Comparison of ENCODE assay signal across 16 cellular contexts in genomic region chr12:52423661-52424503, GRCh38. TPM values are rescaled to one million over a fixed set of nuclear protein-coding genes. Genes with fewer than 3 reads are reported as not detected.
DNase-seq lines count a peak whose midpoint lies in the region; ATAC-seq and TF ChIP-seq lines count a peak whose summit lies in the region.
"Had no signal": no experiment of that assay in that cellular context is flagged by ENCODE, and none has a peak within 500 bp of the region (broad histone marks: within the 10 kb centered on the region; RNA-seq: fewer than 3 reads in every experiment).

No MANE protein-coding gene starts in this region.

- H3K9me3 Mint-ChIP-seq in mesothelial cell of epicardium, result no peaks in the 10 kb centered on the region
- H3K9me3 Mint-ChIP-seq: CD14-positive monocyte; stimulated activated effector memory CD8-positive, alpha-beta T cell treated with anti-CD3 and anti-CD28 coated beads, Interleukin-12 subunit alpha, Interleukin-12 subunit beta, amount 100 ng/mL, for 72 hours had no signal

- H3K79me2 ChIP-seq in PC-3 (ENCODE audit: low read length), result no peaks in the 10 kb centered on the region

- DNase-seq in DMS79 treated with DMSO at 0.1 percent for 48 hours (lab: John Stamatoyannopoulos, UW) (peak; percentile 14), DMS79 (lab: John Stamatoyannopoulos, UW) (no peak), PC-3 (peak; percentile 52), mesothelial cell of epicardium (ENCODE audit: low spot score in 2 of 2, unreplicated experiment in 2 of 2) (no peak), upper lobe of right lung (no peak), GM13976 (ENCODE audit: low spot score) (no peak), mesenteric fat pad (ENCODE audit: low spot score) (no peak)
- DNase-seq: NCI-H1930; stimulated activated CD4-positive, alpha-beta T cell treated with anti-CD3 and anti-CD28 coated beads, Interleukin-4, amount 100 ng/mL, for 4 hours had no signal

- H3K27me3 Mint-ChIP-seq in mesothelial cell of epicardium (ENCODE audit: low read depth), result peaks cover 10% of the 10 kb centered on the region

- POLR2A ChIA-PET in PC-3 (lab: Charles Lee; ENCODE audit: unreplicated experiment), result no interaction called here

- H3K4me2 ChIP-seq in PC-3 (ENCODE audit: low read length), result no peak overlapping the region

- no peak for TF ChIP-seq CTCF in PC-3 (conservative IDR thresholded peaks at IDR 0.05; ENCODE audit: low read depth, low read length)
- no peak for TF ChIP-seq CTCF in mesothelial cell of epicardium (IDR thresholded peaks at IDR 0.05; ENCODE audit: unreplicated experiment)
- TF ChIP-seq CTCF in upper lobe of right lung (IDR thresholded peaks at IDR 0.05), result no peak
- TF ChIP-seq CTCF in GM13976 (IDR thresholded peaks at IDR 0.05; ENCODE audit: borderline replicate concordance, control extremely low read depth, extremely low read depth, insufficient read depth, missing control alignments), result no peak

- CTCF ChIA-PET in PC-3 (lab: Charles Lee), result no interaction called here

- H3K4me1 ChIP-seq in PC-3 (ENCODE audit: insufficient read depth, low read length) (peaks cover 19% of the 10 kb centered on the region; the same call in 1 of the 2 replicates), upper lobe of right lung (no peaks in the 10 kb centered on the region)

- no peaks in the 10 kb centered on the region for H3K9me3 ChIP-seq in PC-3 (ENCODE audit: low read length)
- no peaks in the 10 kb centered on the region for H3K9me3 ChIP-seq in upper lobe of right lung

- H3K4me3 Mint-ChIP-seq in mesothelial cell of epicardium, result no peak overlapping the region
- H3K4me3 Mint-ChIP-seq: brain; CD14-positive monocyte; stimulated activated effector memory CD8-positive, alpha-beta T cell treated with anti-CD3 and anti-CD28 coated beads, Interleukin-12 subunit alpha, Interleukin-12 subunit beta, amount 100 ng/mL, for 72 hours had no signal

- no peaks in the 10 kb centered on the region for H3K36me3 Mint-ChIP-seq in mesothelial cell of epicardium
- H3K36me3 Mint-ChIP-seq: brain; CD14-positive monocyte; stimulated activated effector memory CD8-positive, alpha-beta T cell treated with anti-CD3 and anti-CD28 coated beads, Interleukin-12 subunit alpha, Interleukin-12 subunit beta, amount 100 ng/mL, for 72 hours had no signal

- H3K4me3 ChIP-seq in PC-3 (ENCODE audit: low read length) (no peak overlapping the region), upper lobe of right lung (no peak overlapping the region)
- H3K4me3 ChIP-seq: K562 had no signal

- H3K4me1 Mint-ChIP-seq in mesothelial cell of epicardium, result peaks cover 19% of the 10 kb centered on the region
- H3K4me1 Mint-ChIP-seq: brain; CD14-positive monocyte; stimulated activated effector memory CD8-positive, alpha-beta T cell treated with anti-CD3 and anti-CD28 coated beads, Interleukin-12 subunit alpha, Interleukin-12 subunit beta, amount 100 ng/mL, for 72 hours had no signal

- in situ Hi-C loops in GM13976 (cut with MboI; ENCODE audit: low sequenced_read_pairs, unreplicated experiment), result no loop called here

- H4K20me1 ChIP-seq in PC-3 (ENCODE audit: low read length), result no peaks in the 10 kb centered on the region

- no peaks in the 10 kb centered on the region for H3K36me3 ChIP-seq in PC-3 (ENCODE audit: low read depth, low read length)
- no peaks in the 10 kb centered on the region for H3K36me3 ChIP-seq in upper lobe of right lung

- H3K9me2 ChIP-seq in PC-3 (replicated peaks; ENCODE audit: low read length), result no peaks in the 10 kb centered on the region

- H3K27ac ChIP-seq in PC-3 (ENCODE audit: low read length) (no peak overlapping the region), upper lobe of right lung (peak overlapping the region; percentile 20)
- H3K27ac ChIP-seq: 22Rv1 had no signal

- ATAC-seq in PC-3 (peak; percentile 70), upper lobe of right lung (peak; percentile 16), GM21515 (IDR thresholded peaks at IDR 0.05; ENCODE audit: unreplicated experiment) (no peak)
- ATAC-seq: K562; stimulated activated effector memory CD8-positive, alpha-beta T cell treated with anti-CD3 and anti-CD28 coated beads, Interleukin-12 subunit alpha, Interleukin-12 subunit beta, amount 100 ng/mL, for 72 hours had no signal

- H2AFZ ChIP-seq in PC-3 (ENCODE audit: low read length), result no peak overlapping the region

- no peaks in the 10 kb centered on the region for H3F3A ChIP-seq in PC-3 (ENCODE audit: low read length, unreplicated experiment)

- no peak overlapping the region for H3K9ac ChIP-seq in PC-3 (ENCODE audit: low read length)

- intact Hi-C loops in PC-3 (cut with micrococcal nuclease), result no loop called here
- intact Hi-C loops in upper lobe of right lung (cut with DNase I), result no loop called here

- H3K27me3 ChIP-seq in PC-3 (ENCODE audit: low read length) (no peaks in the 10 kb centered on the region), upper lobe of right lung (no peaks in the 10 kb centered on the region)

- no TSS peak for BruUV-seq in PC-3 (replicated peaks; lab: Mats Ljungman, UMichigan)

- H3K27ac Mint-ChIP-seq in mesothelial cell of epicardium, result peak overlapping the region; percentile 74
- H3K27ac Mint-ChIP-seq: brain; stimulated activated effector memory CD8-positive, alpha-beta T cell treated with anti-CD3 and anti-CD28 coated beads, Interleukin-12 subunit alpha, Interleukin-12 subunit beta, amount 100 ng/mL, for 72 hours had no signal

RNA-seq across cellular contexts. Expression of gene KRT75, which starts 10.3 kb away (rescaled TPM):
- 32.8 and 38.5 TPM in 2 replicates for total RNA-seq in PC-3 (2014; rRNA removed)
- not detected in 3 replicates for total RNA-seq in mesothelial cell of epicardium
- not detected for total RNA-seq in upper lobe of right lung
- total RNA-seq in mesenteric fat pad, result not detected
- total RNA-seq: K562, renal cortical epithelial cell had no signal

RNA-seq across cellular contexts. Expression of gene KRT82, which starts 17.7 kb away (rescaled TPM):
- 0.29 TPM in 1 of 2 replicates, not detected in the other for total RNA-seq in PC-3 (2014; rRNA removed)
- total RNA-seq in mesothelial cell of epicardium, result not detected in 3 replicates
- not detected for total RNA-seq in upper lobe of right lung
- not detected for total RNA-seq in mesenteric fat pad
- total RNA-seq: K562, renal cortical epithelial cell had no signal

RNA-seq across cellular contexts. Expression of gene KRT6B, which starts 28.1 kb away (rescaled TPM):
- total RNA-seq in PC-3 (2014; rRNA removed) (7.7 and 8.5 TPM in 2 replicates), mesothelial cell of epicardium (not detected in 3 replicates), upper lobe of right lung (not detected), mesenteric fat pad (not detected)
- total RNA-seq: K562 had no signal

RNA-seq across cellular contexts. Expression of gene KRT84, which starts 38.4 kb away (rescaled TPM):
- total RNA-seq in PC-3 (2014; rRNA removed) (0.15 TPM in 1 of 2 replicates, not detected in the other), mesothelial cell of epicardium (not detected in 3 replicates), upper lobe of right lung (not detected), mesenteric fat pad (not detected)
- total RNA-seq: K562, renal cortical epithelial cell had no signal

RNA-seq across cellular contexts. Expression of gene KRT6C, which starts 49.7 kb away (rescaled TPM):
- not detected in 2 replicates for total RNA-seq in PC-3 (2014; rRNA removed)
- not detected in 3 replicates for total RNA-seq in mesothelial cell of epicardium
- not detected for total RNA-seq in upper lobe of right lung
- not detected for total RNA-seq in mesenteric fat pad
- total RNA-seq: K562, renal cortical epithelial cell had no signal

Comparison
In these comparisons a context has a peak if more than half of its experiments do, and no peak if none do; other contexts are left out.
1. DNase-seq: peak in DMS79 treated with DMSO at 0.1 percent for 48 hours (single experiment) and PC-3 (single experiment); none in DMS79 (single experiment), mesothelial cell of epicardium (0 of 2), upper lobe of right lung (single experiment), GM13976 (single experiment) and mesenteric fat pad (single experiment).
2. RNA of gene KRT75, which starts 10.3 kb away (total RNA-seq): 32.8 to 38.5 TPM in PC-3; not detected in mesothelial cell of epicardium, not detected in upper lobe of right lung (single experiment) and not detected in mesenteric fat pad (single experiment); every median in the first group is over 10 times any median in the second.